ENCODE assay signal across 7 cellular contexts in genomic region chr17:77957215-77957868, GRCh38. TPM values are rescaled to one million over a fixed set of nuclear protein-coding genes. Genes with fewer than 3 reads are reported as not detected.
DNase-seq lines count a peak whose midpoint lies in the region; ATAC-seq and TF ChIP-seq lines count a peak whose summit lies in the region.

No MANE protein-coding gene starts in this region.

- H3K27ac Mint-ChIP-seq in immature natural killer cell: peak overlapping the region; percentile 86 to 94 (median 90)
- peak overlapping the region; percentile 94 to 95 for H3K27ac Mint-ChIP-seq in stimulated activated naive CD8-positive, alpha-beta T cell treated with anti-CD3 and anti-CD28 coated beads, Interleukin-15, amount 100 ng/mL, for 72 hours

- H3K36me3 ChIP-seq in HUES6 (ENCODE audit: control insufficient read depth, insufficient read depth, low read length) (no peaks in the 10 kb centered on the region), adipocyte (ENCODE audit: control insufficient read depth, insufficient read depth, low read length, severe bottlenecking) (no peaks in the 10 kb centered on the region)

- no peak overlapping the region for H3K27ac ChIP-seq in HUES6 (ENCODE audit: low read depth, low read length)

- H3K4me3 ChIP-seq in GM12864 (ENCODE audit: low read depth, low read length) (peak overlapping the region; percentile 55), HUES6 (ENCODE audit: low read depth, low read length) (peak overlapping the region; percentile 82), adipocyte (ENCODE audit: low read length) (peak overlapping the region; percentile 78)

- peaks cover 41 to 48% of the 10 kb centered on the region in 2 donors for H3K4me1 Mint-ChIP-seq in immature natural killer cell
- H3K4me1 Mint-ChIP-seq in stimulated activated naive CD8-positive, alpha-beta T cell treated with anti-CD3 and anti-CD28 coated beads, Interleukin-15, amount 100 ng/mL, for 72 hours: peaks cover 40% of the 10 kb centered on the region

- peaks cover 9 to 24% (median 16%) of the 10 kb centered on the region in 3 donors for H3K27me3 Mint-ChIP-seq in immature natural killer cell (ENCODE audit: low read depth in 3 of 3)
- H3K27me3 Mint-ChIP-seq in stimulated activated naive CD8-positive, alpha-beta T cell treated with anti-CD3 and anti-CD28 coated beads, Interleukin-15, amount 100 ng/mL, for 72 hours: peaks cover 20% of the 10 kb centered on the region

- no peak for ATAC-seq in stimulated activated naive CD8-positive, alpha-beta T cell treated with anti-CD3 and anti-CD28 coated beads, Interleukin-15, amount 100 ng/mL, for 72 hours
- ATAC-seq in HG03565 (IDR thresholded peaks at IDR 0.05; ENCODE audit: unreplicated experiment): no peak
- no peak for ATAC-seq in GM19023 (IDR thresholded peaks at IDR 0.05; ENCODE audit: unreplicated experiment)

- TF ChIP-seq CTCF in GM12864 (IDR thresholded peaks at IDR 0.05; ENCODE audit: low read depth, low read length, missing control alignments): no peak

- no peaks in the 10 kb centered on the region for H3K36me3 Mint-ChIP-seq in immature natural killer cell

- H3K27me3 ChIP-seq in HUES6 (ENCODE audit: control insufficient read depth, insufficient read depth, low read length) (peaks cover 56% of the 10 kb centered on the region), adipocyte (replicated peaks; ENCODE audit: control insufficient read depth, insufficient read depth, low read length) (peaks cover 26% of the 10 kb centered on the region)

- peaks cover 19% of the 10 kb centered on the region for H3K4me1 ChIP-seq in HUES6 (ENCODE audit: control insufficient read depth, insufficient read depth, low read length)
- peaks cover 5% of the 10 kb centered on the region for H3K4me1 ChIP-seq in adipocyte (ENCODE audit: control insufficient read depth, insufficient read depth, low read length)

- DNase-seq in GM12864 (ENCODE audit: low read depth): no peak
- DNase-seq in adipocyte (ENCODE audit: low read depth): peak; percentile 43
- DNase-seq in immature natural killer cell: no peak
- peak; percentile 5 to 14 for DNase-seq in stimulated activated naive CD8-positive, alpha-beta T cell treated with anti-CD3 and anti-CD28 coated beads, Interleukin-15, amount 100 ng/mL, for 72 hours

- no peaks in the 10 kb centered on the region for H3K9me3 ChIP-seq in HUES6 (ENCODE audit: control insufficient read depth, insufficient read depth, low read depth, low read length)
- peaks cover 6% of the 10 kb centered on the region for H3K9me3 ChIP-seq in adipocyte (ENCODE audit: control insufficient read depth, low read length)

- peak overlapping the region; percentile 89 to 98 (median 93) for H3K4me3 Mint-ChIP-seq in immature natural killer cell
- H3K4me3 Mint-ChIP-seq in stimulated activated naive CD8-positive, alpha-beta T cell treated with anti-CD3 and anti-CD28 coated beads, Interleukin-15, amount 100 ng/mL, for 72 hours: peak overlapping the region; percentile 94 to 95

- peak overlapping the region; percentile 78 for H3K9ac ChIP-seq in HUES6 (ENCODE audit: low read length)
- peak overlapping the region; percentile 45 for H3K9ac ChIP-seq in adipocyte (ENCODE audit: low read length)

- H3K9me3 Mint-ChIP-seq in immature natural killer cell: no peaks in the 10 kb centered on the region
- H3K9me3 Mint-ChIP-seq in stimulated activated naive CD8-positive, alpha-beta T cell treated with anti-CD3 and anti-CD28 coated beads, Interleukin-15, amount 100 ng/mL, for 72 hours: no peaks in the 10 kb centered on the region

RNA-seq across cellular contexts. Expression of gene TNRC6C, which starts 1.2 kb away (rescaled TPM):
- polyA plus RNA-seq in immature natural killer cell: 1 to 10 TPM in 2 of 3 donors, under 1 TPM in 1; 0.71 to 5.5 (median 4.8) TPM

Comparison
In these comparisons a context has a peak if more than half of its experiments do, and no peak if none do; other contexts are left out.
1. DNase-seq: peak in adipocyte (single experiment) and stimulated activated naive CD8-positive, alpha-beta T cell treated with anti-CD3 and anti-CD28 coated beads, Interleukin-15, amount 100 ng/mL, for 72 hours (2 of 2); none in GM12864 (single experiment) and immature natural killer cell (0 of 3).
2. Peak in every context shown above with its lines, with median percentiles within 50 percentile points of each other: H3K4me3 ChIP-seq.